Comparison of ENCODE assay signal across 15 cellular contexts in genomic region chr1:19866758-19867157, GRCh38. TPM values are rescaled to one million over a fixed set of nuclear protein-coding genes. Genes with fewer than 3 reads are reported as not detected.
DNase-seq lines count a peak whose midpoint lies in the region; ATAC-seq, FAIRE-seq and TF ChIP-seq lines count a peak whose summit lies in the region.
"Had no signal": no experiment of that assay in that cellular context is flagged by ENCODE, and none has a peak within 500 bp of the region (broad histone marks: within the 10 kb centered on the region; RNA-seq: fewer than 3 reads in every experiment).

No MANE protein-coding gene starts in this region.

- H3K4me1 ChIP-seq in adipocyte (ENCODE audit: control insufficient read depth, insufficient read depth, low read length) (peaks cover 30% of the 10 kb centered on the region), mucosa of descending colon (ENCODE audit: low read depth) (peaks cover 3% of the 10 kb centered on the region), right atrium auricular region (no peaks in the 10 kb centered on the region)
- H3K4me1 ChIP-seq: BLaER1 treated with 17β-estradiol and CSF1 and Interleukin-3, amounts not matched to agents 10 nM and 100 nM had no signal

- intact Hi-C loops in mucosa of descending colon (cut with DNase I, micrococcal nuclease): loop anchor here in 1 of 2 donors (10.0 kb wide), 1 partner anchor 52 kb away; the partner anchor contains the start of gene RNF186
- intact Hi-C loops in sciatic nerve (cut with DNase I): no loop called here

- FAIRE-seq in D721Med (lab: Jason Lieb, UNC): no peak
- FAIRE-seq: H54 had no signal

- peak; percentile 80 for DNase-seq in EH (ENCODE audit: low read depth)
- DNase-seq in NCI-H1436 treated with DMSO at 0.1 percent for 48 hours (lab: John Stamatoyannopoulos, UW): peak; percentile 49
- peak; percentile 32 for DNase-seq in adipocyte (ENCODE audit: low read depth)
- DNase-seq in mucosa of descending colon: no peak
- no peak for DNase-seq in D721Med (ENCODE audit: insufficient read length, low spot score)
- DNase-seq in 8988T: no peak
- no peak for DNase-seq in sciatic nerve (ENCODE audit: low spot score)
- DNase-seq in right atrium auricular region (ENCODE audit: low spot score): no peak
- DNase-seq: activated naive CD4-positive, alpha-beta T cell treated with Interleukin-2 at 50 U/mL for 16 hours; left cardiac atrium; NCI-H1048 had no signal

- peak; percentile 32 for ATAC-seq in mucosa of descending colon
- ATAC-seq in sciatic nerve: no peak
- ATAC-seq: left cardiac atrium had no signal

- H3K36me3 ChIP-seq in adipocyte (ENCODE audit: control insufficient read depth, insufficient read depth, low read length, severe bottlenecking) (no peaks in the 10 kb centered on the region), mucosa of descending colon (ENCODE audit: low read depth) (no peaks in the 10 kb centered on the region), right atrium auricular region (no peaks in the 10 kb centered on the region)
- H3K36me3 ChIP-seq: BLaER1 treated with 17β-estradiol and CSF1 and Interleukin-3, amounts not matched to agents 10 nM and 100 nM had no signal

- H3K9ac ChIP-seq in adipocyte (ENCODE audit: low read length): no peak overlapping the region
- H3K9ac ChIP-seq: BLaER1 treated with 17β-estradiol and CSF1 and Interleukin-3, amounts not matched to agents 10 nM and 100 nM had no signal

- no peak overlapping the region for H3K27ac ChIP-seq in right atrium auricular region
- H3K27ac ChIP-seq: BLaER1 treated with 17β-estradiol and CSF1 and Interleukin-3, amounts not matched to agents 10 nM and 100 nM; SK-N-MC had no signal

- H3K27me3 ChIP-seq in adipocyte (replicated peaks; ENCODE audit: control insufficient read depth, insufficient read depth, low read length): no peaks in the 10 kb centered on the region
- H3K27me3 ChIP-seq in right atrium auricular region: no peaks in the 10 kb centered on the region
- H3K27me3 ChIP-seq: BLaER1 treated with 17β-estradiol and CSF1 and Interleukin-3, amounts not matched to agents 10 nM and 100 nM had no signal

- H3K4me3 ChIP-seq in adipocyte (ENCODE audit: low read length) (no peak overlapping the region), mucosa of descending colon (no peak overlapping the region), right atrium auricular region (no peak overlapping the region)
- H3K4me3 ChIP-seq: BLaER1 treated with 17β-estradiol and CSF1 and Interleukin-3, amounts not matched to agents 10 nM and 100 nM; SK-N-MC had no signal

- TF ChIP-seq CTCF in mucosa of descending colon (IDR thresholded peaks at IDR 0.05) (no peak), D721Med (IDR thresholded peaks at IDR 0.05; ENCODE audit: insufficient read depth, missing control alignments) (no peak), right atrium auricular region (IDR thresholded peaks at IDR 0.05) (no peak)

- H3K9me3 ChIP-seq in adipocyte (ENCODE audit: control insufficient read depth, low read length) (peaks cover 5% of the 10 kb centered on the region), mucosa of descending colon (no peaks in the 10 kb centered on the region), right atrium auricular region (peaks cover 0 to 22% of the 10 kb centered on the region in 2 donors)

RNA-seq across cellular contexts. Expression of gene OTUD3, which starts 15.4 kb away (rescaled TPM):
- total RNA-seq in mucosa of descending colon: 10 to 100 TPM in 2 of 3 donors, 1 to 10 TPM in 1; 7.8 to 15.4 (median 11.6) TPM
- 14.0 TPM for total RNA-seq in sciatic nerve
- 10 to 100 TPM in 1 of 2 donors, 1 to 10 TPM in 1; 2.4 to 31.6 TPM for total RNA-seq in right atrium auricular region

RNA-seq across cellular contexts. Expression of gene RNF186, which starts 51.7 kb away (rescaled TPM):
- total RNA-seq in mucosa of descending colon (10 to 100 TPM; 15.1 to 42.6 (median 41.0) TPM), sciatic nerve (not detected), right atrium auricular region (not detected)
- total RNA-seq: cardiac septum, left cardiac atrium had no signal

RNA-seq across cellular contexts. Expression of gene PLA2G2E, which starts 56.7 kb away (rescaled TPM):
- total RNA-seq in mucosa of descending colon: not detected
- total RNA-seq in sciatic nerve: not detected
- total RNA-seq in right atrium auricular region: not detected
- total RNA-seq: cardiac septum, left cardiac atrium had no signal

Comparison
In these comparisons a context has a peak if more than half of its experiments do, and no peak if none do; other contexts are left out.
1. DNase-seq: peak in EH (single experiment), NCI-H1436 treated with DMSO at 0.1 percent for 48 hours (single experiment) and adipocyte (single experiment); none in mucosa of descending colon (0 of 3), D721Med (single experiment), 8988T (single experiment), sciatic nerve (single experiment) and right atrium auricular region (single experiment).
2. RNA of gene RNF186, which starts 51.7 kb away (total RNA-seq): 15.1 to 42.6 TPM in mucosa of descending colon; not detected in sciatic nerve (single experiment) and not detected in right atrium auricular region; every median in the first group is over 10 times any median in the second.